8 cellular contexts compared by ENCODE assay signal in genomic region chr3:149812606-149813366, GRCh38. TPM values are rescaled to one million over a fixed set of nuclear protein-coding genes. Genes with fewer than 3 reads are reported as not detected.
DNase-seq lines count a peak whose midpoint lies in the region; ATAC-seq and TF ChIP-seq lines count a peak whose summit lies in the region.

Gene RNF13 (plus strand): TSS chr3:149813215. CDS start chr3:149846027, 32,812 bp downstream.

- H3K9me3 ChIP-seq in PC-3 (ENCODE audit: low read length) (no peaks in the 10 kb centered on the region), mucosa of descending colon (no peaks in the 10 kb centered on the region)

- peak within 1 kb of the TSS; percentile 91 for H3K27ac ChIP-seq in PC-3 (ENCODE audit: low read length)

- CTCF ChIA-PET in PC-3 (lab: Charles Lee), result interaction anchor here (0.8 kb wide), 1 partner anchor 67 kb away, joined by 3 read pairs; no protein-coding TSS in a partner anchor

- peaks cover 29% of the 10 kb centered on the region for H4K20me1 ChIP-seq in PC-3 (ENCODE audit: low read length)

- peak; percentile 94 for ATAC-seq in GM21717 (IDR thresholded peaks at IDR 0.05; ENCODE audit: unreplicated experiment)
- peak; percentile 87 for ATAC-seq in PC-3
- peak; percentile 96 for ATAC-seq in mucosa of descending colon

- no TSS peak for BruUV-seq in PC-3 (replicated peaks; lab: Mats Ljungman, UMichigan)

- peak within 1 kb of the TSS; percentile 66 for H3K4me3 ChIP-seq in Jurkat, Clone E6-1 (ENCODE audit: low read length)
- H3K4me3 ChIP-seq in PC-3 (ENCODE audit: low read length) (peak within 1 kb of the TSS; percentile 89), epithelial cell of esophagus (ENCODE audit: low read length) (peak within 1 kb of the TSS; percentile 95), mucosa of descending colon (peak within 1 kb of the TSS; percentile 73)

- intact Hi-C loops in PC-3 (cut with micrococcal nuclease), result loop anchor here (2.0 to 5.0 kb wide), 2 partner anchors 32 to 155 kb away; partner anchors contain the start of gene WWTR1
- intact Hi-C loops in mucosa of descending colon (cut with DNase I, micrococcal nuclease), result no loop called here

- POLR2A ChIA-PET in PC-3 (lab: Charles Lee; ENCODE audit: unreplicated experiment), result interaction anchor here (0.7 kb wide), 1 partner anchor 33 kb away, joined by 3 read pairs; no protein-coding TSS in a partner anchor

- TF ChIP-seq CTCF in PC-3 (conservative IDR thresholded peaks at IDR 0.05; ENCODE audit: low read depth, low read length), result no peak
- no peak for TF ChIP-seq CTCF in epithelial cell of esophagus (IDR thresholded peaks at IDR 0.05; ENCODE audit: insufficient read depth, low read depth, low read length, missing control alignments)
- no peak for TF ChIP-seq CTCF in mucosa of descending colon (IDR thresholded peaks at IDR 0.05)

- H3K4me2 ChIP-seq in PC-3 (ENCODE audit: low read length), result peak within 1 kb of the TSS; percentile 94

- H3K36me3 ChIP-seq in PC-3 (ENCODE audit: low read depth, low read length) (no peaks in the 10 kb centered on the region), mucosa of descending colon (ENCODE audit: low read depth) (no peaks in the 10 kb centered on the region)

- no peaks in the 10 kb centered on the region for H3K9me2 ChIP-seq in PC-3 (replicated peaks; ENCODE audit: low read length)

- peak; percentile 92 for DNase-seq in DMS53 (lab: John Stamatoyannopoulos, UW)
- peak; percentile 91 for DNase-seq in Jurkat, Clone E6-1 (ENCODE audit: low read depth, low spot score)
- peak; percentile 94 for DNase-seq in PC-3
- DNase-seq in activated T-cell treated with anti-CD3 and anti-CD28 coated beads for 48 hours (ENCODE audit: low read depth), result peak; percentile 86
- DNase-seq in epithelial cell of esophagus (ENCODE audit: low read depth), result peak; percentile 95
- peak; percentile 96 to 99 (median 97) for DNase-seq in mucosa of descending colon
- peak; percentile 84 to 86 for DNase-seq in stimulated activated CD8-positive, alpha-beta memory T cell treated with anti-CD3 and anti-CD28 coated beads, Interleukin-4, amount 100 ng/mL, for 1 hour (ENCODE audit: low read depth in 2 of 2, low spot score in 1 of 2)

- H3K27me3 ChIP-seq in PC-3 (ENCODE audit: low read length), result no peaks in the 10 kb centered on the region

- no peaks in the 10 kb centered on the region for H3F3A ChIP-seq in PC-3 (ENCODE audit: low read length, unreplicated experiment)

- H3K9ac ChIP-seq in PC-3 (ENCODE audit: low read length), result peak within 1 kb of the TSS; percentile 92

- H3K4me1 ChIP-seq in PC-3 (ENCODE audit: insufficient read depth, low read length) (peaks cover 40% of the 10 kb centered on the region), mucosa of descending colon (ENCODE audit: low read depth) (peaks cover 18% of the 10 kb centered on the region)

- H2AFZ ChIP-seq in PC-3 (ENCODE audit: low read length), result peak within 1 kb of the TSS; percentile 90

- peaks cover 48% of the 10 kb centered on the region for H3K79me2 ChIP-seq in PC-3 (ENCODE audit: low read length)

RNA-seq across cellular contexts. Expression of gene RNF13, which starts in this region (rescaled TPM):
- polyA plus RNA-seq in Jurkat, Clone E6-1 (2012; ENCODE audit: insufficient read depth, insufficient read length), result 28.4 TPM
- total RNA-seq in PC-3 (2014; rRNA removed), result 33.8 and 43.1 TPM in 2 replicates
- total RNA-seq in mucosa of descending colon, result 10 to 100 TPM; 52.6 to 85.0 (median 64.9) TPM

Comparison
In these comparisons a context has a peak if more than half of its experiments do, and no peak if none do; other contexts are left out.
1. Peak in every context shown above with its lines: DNase-seq, ATAC-seq, H3K4me3 ChIP-seq and H3K27ac ChIP-seq.